Comparison of ENCODE assay signal across 10 cellular contexts in genomic region chr11:111298466-111299110, GRCh38. TPM values are rescaled to one million over a fixed set of nuclear protein-coding genes. Genes with fewer than 3 reads are reported as not detected.
DNase-seq lines count a peak whose midpoint lies in the region; ATAC-seq and TF ChIP-seq lines count a peak whose summit lies in the region.
"Had no signal": no experiment of that assay in that cellular context is flagged by ENCODE, and none has a peak within 500 bp of the region (broad histone marks: within the 10 kb centered on the region; RNA-seq: fewer than 3 reads in every experiment).

POU2AF3 (plus strand) TSS chr11:111298546; CDS start chr11:111298582, 36 bp downstream.

- no peaks in the 10 kb centered on the region for H3K9me3 Mint-ChIP-seq in progenitor cell of endocrine pancreas (ENCODE audit: low read depth)
- H3K9me3 Mint-ChIP-seq in activated naive CD4-positive, alpha-beta T cell treated with anti-CD3 and anti-CD28 coated beads, Interleukin-2, amount 10 ng/mL, durations not matched to agents 7 days and 5 days: no peaks in the 10 kb centered on the region

- no peak within 1 kb of the TSS for H3K27ac Mint-ChIP-seq in progenitor cell of endocrine pancreas
- H3K27ac Mint-ChIP-seq in activated naive CD4-positive, alpha-beta T cell treated with anti-CD3 and anti-CD28 coated beads, Interleukin-2, amount 10 ng/mL, durations not matched to agents 7 days and 5 days: no peak within 1 kb of the TSS

- peak within 1 kb of the TSS; percentile 55 for H3K4me3 ChIP-seq in fibroblast of villous mesenchyme (ENCODE audit: low read depth, low read length)
- H3K4me3 ChIP-seq in SJCRH30: no peak within 1 kb of the TSS

- H3K27me3 Mint-ChIP-seq in progenitor cell of endocrine pancreas: peaks cover 44% of the 10 kb centered on the region
- H3K27me3 Mint-ChIP-seq in activated naive CD4-positive, alpha-beta T cell treated with anti-CD3 and anti-CD28 coated beads, Interleukin-2, amount 10 ng/mL, durations not matched to agents 7 days and 5 days: peaks cover 63% of the 10 kb centered on the region

- CTCF ChIA-PET in activated naive CD4-positive, alpha-beta T cell treated with anti-CD3 and anti-CD28 coated beads, Interleukin-2, amount 10 ng/mL, durations not matched to agents 7 days and 5 days (lab: Charles Lee): interaction anchor here (0.7 kb wide), 1 partner anchor 122 kb away, joined by 3 read pairs; no protein-coding TSS in a partner anchor

- TF ChIP-seq CTCF in fibroblast of villous mesenchyme (IDR thresholded peaks at IDR 0.05; ENCODE audit: insufficient read depth, low read depth, low read length): no peak
- no peak for TF ChIP-seq CTCF in progenitor cell of endocrine pancreas (IDR thresholded peaks at IDR 0.05; ENCODE audit: unreplicated experiment)

- ATAC-seq in GM19395 (IDR thresholded peaks at IDR 0.05; ENCODE audit: unreplicated experiment): peak; percentile 25
- ATAC-seq in GM18873 (IDR thresholded peaks at IDR 0.05; ENCODE audit: low FRiP score, unreplicated experiment): no peak

- peaks cover 15% of the 10 kb centered on the region for H3K4me1 Mint-ChIP-seq in progenitor cell of endocrine pancreas (ENCODE audit: low read depth)
- H3K4me1 Mint-ChIP-seq in activated naive CD4-positive, alpha-beta T cell treated with anti-CD3 and anti-CD28 coated beads, Interleukin-2, amount 10 ng/mL, durations not matched to agents 7 days and 5 days: peaks cover 3% of the 10 kb centered on the region

- DNase-seq in NCI-H526 treated with DMSO at 0.1 percent for 48 hours (lab: John Stamatoyannopoulos, UW): peak; percentile 75
- DNase-seq in fibroblast of villous mesenchyme (ENCODE audit: low read depth): no peak
- peak; percentile 18 for DNase-seq in progenitor cell of endocrine pancreas (ENCODE audit: low spot score, unreplicated experiment)
- no peak for DNase-seq in activated naive CD4-positive, alpha-beta T cell treated with anti-CD3 and anti-CD28 coated beads, Interleukin-2, amount 10 ng/mL, durations not matched to agents 7 days and 5 days
- no peak for DNase-seq in SJCRH30
- no peak for DNase-seq in SIG-M5 treated with dmso at 0.1 percent for 504 hours (lab: John Stamatoyannopoulos, UW; ENCODE audit: unreplicated experiment)

- H3K4me1 ChIP-seq in SJCRH30: no peaks in the 10 kb centered on the region

- peak within 1 kb of the TSS; percentile 72 for H3K4me3 Mint-ChIP-seq in progenitor cell of endocrine pancreas (ENCODE audit: low read depth)
- H3K4me3 Mint-ChIP-seq in activated naive CD4-positive, alpha-beta T cell treated with anti-CD3 and anti-CD28 coated beads, Interleukin-2, amount 10 ng/mL, durations not matched to agents 7 days and 5 days: no peak within 1 kb of the TSS

- no peak within 1 kb of the TSS for H3K27ac ChIP-seq in SJCRH30

- H3K27me3 ChIP-seq in SJCRH30: no peaks in the 10 kb centered on the region

- no peaks in the 10 kb centered on the region for H3K36me3 Mint-ChIP-seq in progenitor cell of endocrine pancreas (ENCODE audit: insufficient read depth)
- H3K36me3 Mint-ChIP-seq in activated naive CD4-positive, alpha-beta T cell treated with anti-CD3 and anti-CD28 coated beads, Interleukin-2, amount 10 ng/mL, durations not matched to agents 7 days and 5 days: no peaks in the 10 kb centered on the region

- no peaks in the 10 kb centered on the region for H3K36me3 ChIP-seq in SJCRH30

- no peaks in the 10 kb centered on the region for H3K9me3 ChIP-seq in SJCRH30 (replicated peaks)

RNA-seq across cellular contexts. Expression of gene POU2AF3, which starts in this region (rescaled TPM):
- total RNA-seq in fibroblast of villous mesenchyme: not detected in 2 replicates
- total RNA-seq in progenitor cell of endocrine pancreas: 3.4 and 4.2 TPM in 2 replicates
- not detected in 2 replicates for total RNA-seq in SJCRH30 (2014; rRNA removed; shearing (Covaris generic))
- total RNA-seq: LHCN-M2, myocyte had no signal

Comparison
In these comparisons a context has a peak if more than half of its experiments do, and no peak if none do; other contexts are left out.
1. DNase-seq: peak in NCI-H526 treated with DMSO at 0.1 percent for 48 hours (single experiment) and progenitor cell of endocrine pancreas (single experiment); none in fibroblast of villous mesenchyme (single experiment), activated naive CD4-positive, alpha-beta T cell treated with anti-CD3 and anti-CD28 coated beads, Interleukin-2, amount 10 ng/mL, durations not matched to agents 7 days and 5 days (single experiment), SJCRH30 (0 of 2) and SIG-M5 treated with dmso at 0.1 percent for 504 hours (single experiment).